ENCODE assay signal across 1 cellular context in genomic region chr2:88627856-88628568, GRCh38.
A peak's percentile ranks its signal among the peaks of the same experiment; 100 is the strongest.
TF ChIP-seq lines count a peak whose summit lies in the region.

No MANE protein-coding gene starts in this region.

TF ChIP-seq in HepG2, 621 proteins besides CTCF, POLR2A, EP300 and RAD21 (continued from another document and continues in another):
- TF ChIP-seq ZNF687 (CRISPR knock-in tag; IDR thresholded peaks at IDR 0.05) (peak; percentile 67), RXRA (CRISPR knock-in tag; IDR thresholded peaks at IDR 0.05) (peak; percentile 71), HMGA1 (CRISPR knock-in tag; conservative IDR thresholded peaks at IDR 0.05) (no peak), HOXD1 (CRISPR knock-in tag; IDR thresholded peaks at IDR 0.05) (0 out of 2 replicates have a peak, but pooled peaks have one; percentile 51), E2F1 (CRISPR knock-in tag; IDR thresholded peaks at IDR 0.05) (no peak; the same call in 1 of the 2 replicates), TBL1XR1 (IDR thresholded peaks at IDR 0.05; ENCODE audit: borderline replicate concordance, low read length, partially characterized antibody) (no peak), EED (CRISPR knock-in tag; IDR thresholded peaks at IDR 0.05) (0 out of 2 replicates have a peak, but pooled peaks have one; percentile 27), ZNF484 (CRISPR knock-in tag; IDR thresholded peaks at IDR 0.05; ENCODE audit: borderline replicate concordance, low read depth) (no peak), HHEX (CRISPR knock-in tag; IDR thresholded peaks at IDR 0.05) (no peak), ZNF17 (CRISPR knock-in tag; IDR thresholded peaks at IDR 0.05) (no peak), STAT5B (CRISPR knock-in tag; IDR thresholded peaks at IDR 0.05) (no peak), ZNF709 (CRISPR knock-in tag; IDR thresholded peaks at IDR 0.05) (peak; percentile 82), TFDP2 (CRISPR knock-in tag; IDR thresholded peaks at IDR 0.05) (peak; percentile 5; the same call in 1 of the 2 replicates), ZNF33B (CRISPR knock-in tag; IDR thresholded peaks at IDR 0.05) (peak; percentile 81), ZNF766 (CRISPR knock-in tag; IDR thresholded peaks at IDR 0.05; ENCODE audit: borderline replicate concordance) (peak; percentile 58; the same call in 1 of the 2 replicates), IRF1 (CRISPR knock-in tag; IDR thresholded peaks at IDR 0.05; ENCODE audit: low read depth) (no peak), SRSF1 (optimal IDR thresholded peaks at IDR 0.05; ENCODE audit: low read depth, low read length) (no peak), THAP8 (CRISPR knock-in tag; IDR thresholded peaks at IDR 0.05; ENCODE audit: borderline replicate concordance) (no peak), ATF7 (IDR thresholded peaks at IDR 0.05) (no peak), ATF7 (CRISPR knock-in tag; IDR thresholded peaks at IDR 0.05) (peak; percentile 68; the same call in 1 of the 2 replicates), ZHX1 (CRISPR knock-in tag; IDR thresholded peaks at IDR 0.05; ENCODE audit: low read depth) (0 out of 2 replicates have a peak, but pooled peaks have one; percentile 73), ZFP90 (CRISPR knock-in tag; IDR thresholded peaks at IDR 0.05; ENCODE audit: borderline replicate concordance) (no peak; the same call in 1 of the 2 replicates), ZNF251 (CRISPR knock-in tag; IDR thresholded peaks at IDR 0.05) (0 out of 2 replicates have a peak, but pooled peaks have one; percentile 68), ZNF746 (CRISPR knock-in tag; IDR thresholded peaks at IDR 0.05) (peak; percentile 63; the same call in 1 of the 2 replicates), HOXA5 (CRISPR knock-in tag; IDR thresholded peaks at IDR 0.05) (peak; percentile 81; the same call in 1 of the 2 replicates), ZNF446 (CRISPR knock-in tag; IDR thresholded peaks at IDR 0.05) (peak; percentile 67; the same call in 1 of the 2 replicates), THAP11 (CRISPR knock-in tag; IDR thresholded peaks at IDR 0.05) (0 out of 2 replicates have a peak, but pooled peaks have one; percentile 20), ZNF772 (CRISPR knock-in tag; IDR thresholded peaks at IDR 0.05) (no peak; the same call in 1 of the 2 replicates), ZNF124 (CRISPR knock-in tag; IDR thresholded peaks at IDR 0.05) (peak; percentile 17), RXRB (CRISPR knock-in tag; IDR thresholded peaks at IDR 0.05; ENCODE audit: borderline replicate concordance) (peak; percentile 10; the same call in 1 of the 2 replicates), ZKSCAN5 (CRISPR knock-in tag; IDR thresholded peaks at IDR 0.05) (peak; percentile 69), USF2 (IDR thresholded peaks at IDR 0.05; ENCODE audit: low read depth, low read length) (no peak), USF2 (CRISPR knock-in tag; IDR thresholded peaks at IDR 0.05; ENCODE audit: borderline replicate concordance) (no peak), POLR2AphosphoS2 (IDR thresholded peaks at IDR 0.05; ENCODE audit: low read depth, low read length) (peak; percentile 88), ZNF160 (CRISPR knock-in tag; IDR thresholded peaks at IDR 0.05) (no peak), NFYC (CRISPR knock-in tag; IDR thresholded peaks at IDR 0.05) (no peak; the same call in none of the 2 replicates), BHLHE40 (IDR thresholded peaks at IDR 0.05; ENCODE audit: low read length) (no peak), MYPOP (CRISPR knock-in tag; IDR thresholded peaks at IDR 0.05) (0 out of 2 replicates have a peak, but pooled peaks have one; percentile 1), NFE2L2 (IDR thresholded peaks at IDR 0.05; ENCODE audit: low read length) (no peak), PRMT3 (CRISPR knock-in tag; IDR thresholded peaks at IDR 0.05; ENCODE audit: borderline replicate concordance, low read depth) (no peak), NFKB2 (CRISPR knock-in tag; IDR thresholded peaks at IDR 0.05; ENCODE audit: borderline replicate concordance) (peak; percentile 64; the same call in 1 of the 2 replicates), ZNF670 (CRISPR knock-in tag; IDR thresholded peaks at IDR 0.05; ENCODE audit: borderline replicate concordance) (no peak), ZNF598 (CRISPR knock-in tag; IDR thresholded peaks at IDR 0.05; ENCODE audit: borderline replicate concordance) (no peak), TMF1 (CRISPR knock-in tag; IDR thresholded peaks at IDR 0.05; ENCODE audit: low read depth) (no peak; the same call in 1 of the 2 replicates), EEA1 (CRISPR knock-in tag; IDR thresholded peaks at IDR 0.05; ENCODE audit: borderline replicate concordance) (no peak), KDM6A (CRISPR knock-in tag; IDR thresholded peaks at IDR 0.05; ENCODE audit: low read depth) (no peak), GLI4 (CRISPR knock-in tag; IDR thresholded peaks at IDR 0.05; ENCODE audit: borderline replicate concordance) (no peak), HES4 (CRISPR knock-in tag; IDR thresholded peaks at IDR 0.05; ENCODE audit: borderline replicate concordance) (no peak), TCF12 (IDR thresholded peaks at IDR 0.05) (no peak), TCF12 (CRISPR knock-in tag; IDR thresholded peaks at IDR 0.05) (no peak; the same call in 1 of the 2 replicates), POGK (CRISPR knock-in tag; conservative IDR thresholded peaks at IDR 0.05) (peak; percentile 82), PREB (CRISPR knock-in tag; IDR thresholded peaks at IDR 0.05) (no peak), ZC3H4 (CRISPR knock-in tag; IDR thresholded peaks at IDR 0.05; ENCODE audit: borderline replicate concordance) (peak; percentile 25; the same call in 1 of the 2 replicates)
